In the genomic region with DNA sequence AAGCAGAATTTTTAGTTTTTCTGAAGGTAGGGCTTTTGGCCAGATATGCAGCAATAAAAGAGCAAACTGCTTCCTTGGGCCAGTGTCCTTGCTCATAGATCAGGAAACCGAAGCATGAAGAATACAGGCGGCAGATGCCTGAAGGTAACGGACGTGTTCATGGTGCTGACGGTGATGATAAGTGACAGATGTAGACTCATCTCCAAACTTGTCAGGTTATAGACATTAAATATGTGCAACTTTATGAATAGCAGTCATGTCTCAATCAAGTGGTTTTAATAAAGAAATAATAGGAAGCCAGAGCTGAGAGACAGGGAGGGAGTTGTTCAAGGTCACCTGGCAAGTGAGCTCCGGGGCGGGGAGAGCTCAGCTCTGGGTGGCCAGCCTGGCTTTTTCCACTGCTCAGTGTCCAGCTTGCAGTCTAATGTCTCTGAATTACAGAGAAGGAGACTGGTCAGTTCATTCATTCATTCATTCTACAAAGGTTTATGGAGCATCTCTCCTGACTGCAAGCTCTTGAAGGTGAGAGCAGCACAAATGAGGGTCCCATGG, we compare ENCODE assay signal across 1 cellular context.
TF ChIP-seq lines count a peak whose summit lies in the region.

No MANE protein-coding gene starts in this region.

TF ChIP-seq in HepG2, 621 proteins besides CTCF, POLR2A, EP300 and RAD21:
- TF ChIP-seq ZNF329 (CRISPR knock-in tag; IDR thresholded peaks at IDR 0.05; ENCODE audit: low read depth): 0 out of 2 replicates have a peak, but pooled peaks have one; percentile 29
- TF ChIP-seq ZBTB3 (CRISPR knock-in tag; IDR thresholded peaks at IDR 0.05; ENCODE audit: borderline replicate concordance, low read depth): 0 out of 2 replicates have a peak, but pooled peaks have one; percentile 50
- TF ChIP-seq ZNF30 (CRISPR knock-in tag; IDR thresholded peaks at IDR 0.05): no peak
- TF ChIP-seq SP2 (CRISPR knock-in tag; IDR thresholded peaks at IDR 0.05): no peak
- TF ChIP-seq PITX1 (CRISPR knock-in tag; IDR thresholded peaks at IDR 0.05): 0 out of 2 replicates have a peak, but pooled peaks have one; percentile 3
- peak; percentile 65; the same call in 1 of the 2 replicates for TF ChIP-seq ZNF24 (IDR thresholded peaks at IDR 0.05)
- TF ChIP-seq, protein P1, sequence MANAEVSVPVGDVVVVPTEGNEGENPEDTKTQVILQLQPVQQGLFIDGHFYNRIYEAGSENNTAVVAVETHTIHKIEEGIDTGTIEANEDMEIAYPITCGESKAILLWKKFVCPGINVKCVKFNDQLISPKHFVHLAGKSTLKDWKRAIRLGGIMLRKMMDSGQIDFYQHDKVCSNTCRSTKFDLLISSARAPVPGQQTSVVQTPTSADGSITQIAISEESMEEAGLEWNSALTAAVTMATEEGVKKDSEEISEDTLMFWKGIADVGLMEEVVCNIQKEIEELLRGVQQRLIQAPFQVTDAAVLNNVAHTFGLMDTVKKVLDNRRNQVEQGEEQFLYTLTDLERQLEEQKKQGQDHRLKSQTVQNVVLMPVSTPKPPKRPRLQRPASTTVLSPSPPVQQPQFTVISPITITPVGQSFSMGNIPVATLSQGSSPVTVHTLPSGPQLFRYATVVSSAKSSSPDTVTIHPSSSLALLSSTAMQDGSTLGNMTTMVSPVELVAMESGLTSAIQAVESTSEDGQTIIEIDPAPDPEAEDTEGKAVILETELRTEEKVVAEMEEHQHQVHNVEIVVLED (CRISPR knock-in tag; IDR thresholded peaks at IDR 0.05; ENCODE audit: borderline replicate concordance): 0 out of 2 replicates have a peak, but pooled peaks have one; percentile 22
- 0 out of 2 replicates have a peak, but pooled peaks have one; percentile 28 for TF ChIP-seq ZNF547 (CRISPR knock-in tag; IDR thresholded peaks at IDR 0.05)
- TF ChIP-seq, protein P2, sequence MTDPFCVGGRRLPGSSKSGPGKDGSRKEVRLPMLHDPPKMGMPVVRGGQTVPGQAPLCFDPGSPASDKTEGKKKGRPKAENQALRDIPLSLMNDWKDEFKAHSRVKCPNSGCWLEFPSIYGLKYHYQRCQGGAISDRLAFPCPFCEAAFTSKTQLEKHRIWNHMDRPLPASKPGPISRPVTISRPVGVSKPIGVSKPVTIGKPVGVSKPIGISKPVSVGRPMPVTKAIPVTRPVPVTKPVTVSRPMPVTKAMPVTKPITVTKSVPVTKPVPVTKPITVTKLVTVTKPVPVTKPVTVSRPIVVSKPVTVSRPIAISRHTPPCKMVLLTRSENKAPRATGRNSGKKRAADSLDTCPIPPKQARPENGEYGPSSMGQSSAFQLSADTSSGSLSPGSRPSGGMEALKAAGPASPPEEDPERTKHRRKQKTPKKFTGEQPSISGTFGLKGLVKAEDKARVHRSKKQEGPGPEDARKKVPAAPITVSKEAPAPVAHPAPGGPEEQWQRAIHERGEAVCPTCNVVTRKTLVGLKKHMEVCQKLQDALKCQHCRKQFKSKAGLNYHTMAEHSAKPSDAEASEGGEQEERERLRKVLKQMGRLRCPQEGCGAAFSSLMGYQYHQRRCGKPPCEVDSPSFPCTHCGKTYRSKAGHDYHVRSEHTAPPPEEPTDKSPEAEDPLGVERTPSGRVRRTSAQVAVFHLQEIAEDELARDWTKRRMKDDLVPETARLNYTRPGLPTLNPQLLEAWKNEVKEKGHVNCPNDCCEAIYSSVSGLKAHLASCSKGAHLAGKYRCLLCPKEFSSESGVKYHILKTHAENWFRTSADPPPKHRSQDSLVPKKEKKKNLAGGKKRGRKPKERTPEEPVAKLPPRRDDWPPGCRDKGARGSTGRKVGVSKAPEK (CRISPR knock-in tag; IDR thresholded peaks at IDR 0.05; ENCODE audit: borderline replicate concordance): no peak
- no peak for TF ChIP-seq HOXA5 (CRISPR knock-in tag; IDR thresholded peaks at IDR 0.05)
- peak; percentile 69; the same call in 1 of the 2 replicates for TF ChIP-seq MTF2 (CRISPR knock-in tag; IDR thresholded peaks at IDR 0.05; ENCODE audit: borderline replicate concordance)
- TF ChIP-seq, protein P3, sequence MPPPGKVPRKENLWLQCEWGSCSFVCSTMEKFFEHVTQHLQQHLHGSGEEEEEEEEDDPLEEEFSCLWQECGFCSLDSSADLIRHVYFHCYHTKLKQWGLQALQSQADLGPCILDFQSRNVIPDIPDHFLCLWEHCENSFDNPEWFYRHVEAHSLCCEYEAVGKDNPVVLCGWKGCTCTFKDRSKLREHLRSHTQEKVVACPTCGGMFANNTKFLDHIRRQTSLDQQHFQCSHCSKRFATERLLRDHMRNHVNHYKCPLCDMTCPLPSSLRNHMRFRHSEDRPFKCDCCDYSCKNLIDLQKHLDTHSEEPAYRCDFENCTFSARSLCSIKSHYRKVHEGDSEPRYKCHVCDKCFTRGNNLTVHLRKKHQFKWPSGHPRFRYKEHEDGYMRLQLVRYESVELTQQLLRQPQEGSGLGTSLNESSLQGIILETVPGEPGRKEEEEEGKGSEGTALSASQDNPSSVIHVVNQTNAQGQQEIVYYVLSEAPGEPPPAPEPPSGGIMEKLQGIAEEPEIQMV (CRISPR knock-in tag; IDR thresholded peaks at IDR 0.05; ENCODE audit: low read depth): 0 out of 2 replicates have a peak, but pooled peaks have one; percentile 28
- TF ChIP-seq ZNF317 (CRISPR knock-in tag; IDR thresholded peaks at IDR 0.05): 0 out of 2 replicates have a peak, but pooled peaks have one; percentile 14
- TF ChIP-seq, protein P4, sequence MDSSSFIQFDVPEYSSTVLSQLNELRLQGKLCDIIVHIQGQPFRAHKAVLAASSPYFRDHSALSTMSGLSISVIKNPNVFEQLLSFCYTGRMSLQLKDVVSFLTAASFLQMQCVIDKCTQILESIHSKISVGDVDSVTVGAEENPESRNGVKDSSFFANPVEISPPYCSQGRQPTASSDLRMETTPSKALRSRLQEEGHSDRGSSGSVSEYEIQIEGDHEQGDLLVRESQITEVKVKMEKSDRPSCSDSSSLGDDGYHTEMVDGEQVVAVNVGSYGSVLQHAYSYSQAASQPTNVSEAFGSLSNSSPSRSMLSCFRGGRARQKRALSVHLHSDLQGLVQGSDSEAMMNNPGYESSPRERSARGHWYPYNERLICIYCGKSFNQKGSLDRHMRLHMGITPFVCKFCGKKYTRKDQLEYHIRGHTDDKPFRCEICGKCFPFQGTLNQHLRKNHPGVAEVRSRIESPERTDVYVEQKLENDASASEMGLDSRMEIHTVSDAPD (CRISPR knock-in tag; IDR thresholded peaks at IDR 0.05): no peak
- TF ChIP-seq EED (CRISPR knock-in tag; IDR thresholded peaks at IDR 0.05): no peak
- 0 out of 2 replicates have a peak, but pooled peaks have one; percentile 45 for TF ChIP-seq PAX8 (CRISPR knock-in tag; IDR thresholded peaks at IDR 0.05; ENCODE audit: borderline replicate concordance)
- TF ChIP-seq CEBPG (CRISPR knock-in tag; IDR thresholded peaks at IDR 0.05): no peak
- TF ChIP-seq NR2C2 (CRISPR knock-in tag; IDR thresholded peaks at IDR 0.05; ENCODE audit: borderline replicate concordance): 0 out of 2 replicates have a peak, but pooled peaks have one; percentile 5
- TF ChIP-seq CBX5 (CRISPR knock-in tag; IDR thresholded peaks at IDR 0.05; ENCODE audit: borderline replicate concordance): no peak
- TF ChIP-seq PHB2 (IDR thresholded peaks at IDR 0.05; ENCODE audit: partially characterized antibody): no peak
- no peak for TF ChIP-seq MED1 (CRISPR knock-in tag; IDR thresholded peaks at IDR 0.05)
- TF ChIP-seq, protein P5, sequence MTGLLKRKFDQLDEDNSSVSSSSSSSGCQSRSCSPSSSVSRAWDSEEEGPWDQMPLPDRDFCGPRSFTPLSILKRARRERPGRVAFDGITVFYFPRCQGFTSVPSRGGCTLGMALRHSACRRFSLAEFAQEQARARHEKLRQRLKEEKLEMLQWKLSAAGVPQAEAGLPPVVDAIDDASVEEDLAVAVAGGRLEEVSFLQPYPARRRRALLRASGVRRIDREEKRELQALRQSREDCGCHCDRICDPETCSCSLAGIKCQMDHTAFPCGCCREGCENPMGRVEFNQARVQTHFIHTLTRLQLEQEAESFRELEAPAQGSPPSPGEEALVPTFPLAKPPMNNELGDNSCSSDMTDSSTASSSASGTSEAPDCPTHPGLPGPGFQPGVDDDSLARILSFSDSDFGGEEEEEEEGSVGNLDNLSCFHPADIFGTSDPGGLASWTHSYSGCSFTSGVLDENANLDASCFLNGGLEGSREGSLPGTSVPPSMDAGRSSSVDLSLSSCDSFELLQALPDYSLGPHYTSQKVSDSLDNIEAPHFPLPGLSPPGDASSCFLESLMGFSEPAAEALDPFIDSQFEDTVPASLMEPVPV (CRISPR knock-in tag; IDR thresholded peaks at IDR 0.05): 0 out of 2 replicates have a peak, but pooled peaks have one; percentile 18
- TF ChIP-seq RFXANK (CRISPR knock-in tag; IDR thresholded peaks at IDR 0.05): no peak
- 0 out of 2 replicates have a peak, but pooled peaks have one; percentile 35 for TF ChIP-seq ATF1 (CRISPR knock-in tag; IDR thresholded peaks at IDR 0.05)
- TF ChIP-seq ZMAT3 (CRISPR knock-in tag; conservative IDR thresholded peaks at IDR 0.05): 0 out of 2 replicates have a peak, but pooled peaks have one; percentile 1
